Comparison of ENCODE assay signal across 8 cellular contexts in genomic region chr7:55280031-55280454, GRCh38.
A peak's percentile ranks its signal among the peaks of the same experiment; 100 is the strongest.
DNase-seq lines count a peak whose midpoint lies in the region; ATAC-seq, FAIRE-seq and TF ChIP-seq lines count a peak whose summit lies in the region.

No MANE protein-coding gene starts in this region.

- H3K79me1 ChIP-seq in H1 (ENCODE audit: low read depth, low read length): no peaks in the 10 kb centered on the region

- H2BK15ac ChIP-seq in H1 (ENCODE audit: low read length): no peak overlapping the region

- no peaks in the 10 kb centered on the region for H3K4me1 ChIP-seq in H1 (replicated peaks in 1 of 4; ENCODE audit: control insufficient read depth in 3 of 4, insufficient read depth in 4 of 4, low read length in 3 of 4)

- H3K9ac ChIP-seq in H1 (replicated peaks in 1 of 4; ENCODE audit: extremely low read depth in 1 of 4, low read depth in 3 of 4, low read length in 3 of 4): no peak overlapping the region

- no peak overlapping the region for H2BK120ac ChIP-seq in H1 (replicated peaks; ENCODE audit: low read depth, low read length)

- H4K20me1 ChIP-seq in H1 (replicated peaks in 1 of 2; ENCODE audit: control insufficient read depth in 1 of 2, insufficient read depth in 2 of 2, low read length in 2 of 2): no peaks in the 10 kb centered on the region

- H3K9me3 Mint-ChIP-seq in activated CD8-positive, alpha-beta T cell treated with anti-CD3 and anti-CD28 coated beads for 36 hours: no peaks in the 10 kb centered on the region
- H3K9me3 Mint-ChIP-seq in mesothelial cell of epicardium: no peaks in the 10 kb centered on the region
- no peaks in the 10 kb centered on the region for H3K9me3 Mint-ChIP-seq in stimulated activated naive B cell treated with anti-CD40 and anti-IgM and Interleukin-4, amounts not matched to agents 10 μg/mL and 1 μg/mL and 100 μg/mL, for 72 hours

- no peak overlapping the region for H2AFZ ChIP-seq in H1 (ENCODE audit: low read length)

- H3K79me2 ChIP-seq in H1 (ENCODE audit: control insufficient read depth in 1 of 2, insufficient read depth in 2 of 2, low read length in 2 of 2): no peaks in the 10 kb centered on the region

- no peak for TF ChIP-seq EP300 in H1 (IDR thresholded peaks at IDR 0.05; ENCODE audit: borderline replicate concordance in 1 of 2, low read depth in 2 of 2, low read length in 2 of 2)

- no peak overlapping the region for H3K56ac ChIP-seq in H1 (replicated peaks; ENCODE audit: insufficient read length, low read depth, low read length)

- no peaks in the 10 kb centered on the region for H3K27me3 ChIP-seq in H1 (replicated peaks in 1 of 4; ENCODE audit: control insufficient read depth in 3 of 4, extremely low read depth in 1 of 4, insufficient read depth in 3 of 4, low read length in 3 of 4)

- 32% methylated on average over 3 of the region's 3 CpGs; no CpG with 5 or more reads in 1 of the 2 experiments for WGBS in H1 (ENCODE audit: extremely low coverage in 1 of 2, insufficient coverage in 1 of 2, insufficient read length in 1 of 2, insufficient replicate concordance in 2 of 2, low coverage in 1 of 2, low lambda C conversion rate in 2 of 2, missing lambda C conversion rate in 1 of 2), 2 experiments

- in situ Hi-C loops in Caki2 (cut with HindIII; ENCODE audit: low pct_unique_long_range_greater_than_20kb, low sequenced_read_pairs): no loop called here

- H3K9me3 ChIP-seq in H1 (ENCODE audit: insufficient read depth in 2 of 2, low read depth in 1 of 2, low read length in 1 of 2): no peaks in the 10 kb centered on the region

- H3K4ac ChIP-seq in H1 (replicated peaks; ENCODE audit: insufficient read length, low read depth, low read length): no peak overlapping the region

- no peak overlapping the region for H4K5ac ChIP-seq in H1 (ENCODE audit: insufficient read length, low read depth, low read length)

- H3K27ac Mint-ChIP-seq in activated CD8-positive, alpha-beta T cell treated with anti-CD3 and anti-CD28 coated beads for 36 hours: no peak overlapping the region
- H3K27ac Mint-ChIP-seq in mesothelial cell of epicardium: no peak overlapping the region
- no peak overlapping the region for H3K27ac Mint-ChIP-seq in stimulated activated naive B cell treated with anti-CD40 and anti-IgM and Interleukin-4, amounts not matched to agents 10 μg/mL and 1 μg/mL and 100 μg/mL, for 72 hours

- no peak overlapping the region for H3K4me3 ChIP-seq in H1 (ENCODE audit: extremely low read depth in 1 of 4, insufficient read depth in 2 of 4, low read depth in 3 of 4, low read length in 4 of 4)

- H3K14ac ChIP-seq in H1 (ENCODE audit: insufficient read length): no peak overlapping the region

- no peaks in the 10 kb centered on the region for H3K36me3 ChIP-seq in H1 (ENCODE audit: control insufficient read depth in 2 of 4, insufficient read depth in 4 of 4, low read length in 3 of 4)

- no peak overlapping the region for H3K27ac ChIP-seq in H1 (ENCODE audit: low read depth, low read length)

- no peak overlapping the region for H2BK12ac ChIP-seq in H1 (ENCODE audit: low read depth, low read length)

- no peak for TF ChIP-seq POLR2A in H1 (IDR thresholded peaks at IDR 0.05; ENCODE audit: control extremely low read depth in 1 of 2, low read depth in 2 of 2, low read length in 2 of 2)

- DNase-seq in Caki2 (ENCODE audit: low read depth): peak; percentile 54
- DNase-seq in NCI-H748 treated with DMSO at 0.1 percent for 48 hours (lab: John Stamatoyannopoulos, UW): peak; percentile 38
- DNase-seq in activated CD8-positive, alpha-beta T cell treated with anti-CD3 and anti-CD28 coated beads for 36 hours: peak; percentile 71
- peak; percentile 31 to 81 for DNase-seq in H1 (ENCODE audit: low read depth in 1 of 2, low spot score in 2 of 2)
- peak in 1 of 2 experiments; percentile 67 for DNase-seq in mesothelial cell of epicardium (ENCODE audit: low spot score in 2 of 2, unreplicated experiment in 2 of 2)
- peak; percentile 21 for DNase-seq in stimulated activated naive B cell treated with anti-CD40 and anti-IgM and Interleukin-4, amounts not matched to agents 10 μg/mL and 1 μg/mL and 100 μg/mL, for 72 hours

- H2BK20ac ChIP-seq in H1 (ENCODE audit: low read length): no peak overlapping the region

- TF ChIP-seq RAD21 in H1 (IDR thresholded peaks at IDR 0.05 in 1 of 2, conservative IDR thresholded peaks at IDR 0.05 in 1 of 2; ENCODE audit: low read depth in 2 of 2, low read length in 2 of 2): peak; percentile 95

- FAIRE-seq in H1 (lab: Jason Lieb, UNC): peak; percentile 63

- H3K4me1 Mint-ChIP-seq in activated CD8-positive, alpha-beta T cell treated with anti-CD3 and anti-CD28 coated beads for 36 hours (ENCODE audit: low read depth): no peaks in the 10 kb centered on the region
- peaks cover 2% of the 10 kb centered on the region for H3K4me1 Mint-ChIP-seq in mesothelial cell of epicardium
- H3K4me1 Mint-ChIP-seq in stimulated activated naive B cell treated with anti-CD40 and anti-IgM and Interleukin-4, amounts not matched to agents 10 μg/mL and 1 μg/mL and 100 μg/mL, for 72 hours: no peaks in the 10 kb centered on the region

- H3K23me2 ChIP-seq in H1 (ENCODE audit: low read depth, low read length): no peaks in the 10 kb centered on the region

- no peak overlapping the region for H4K91ac ChIP-seq in H1 (replicated peaks; ENCODE audit: insufficient read length, low read length)

- no peak overlapping the region for H2AK5ac ChIP-seq in H1 (ENCODE audit: low read depth, low read length)

- no peak overlapping the region for H4K8ac ChIP-seq in H1 (ENCODE audit: extremely low read depth, insufficient read depth, low read length)

- H3K27me3 Mint-ChIP-seq in activated CD8-positive, alpha-beta T cell treated with anti-CD3 and anti-CD28 coated beads for 36 hours: no peaks in the 10 kb centered on the region
- peaks cover 10% of the 10 kb centered on the region for H3K27me3 Mint-ChIP-seq in mesothelial cell of epicardium (ENCODE audit: low read depth)
- peaks cover 0 to 13% of the 10 kb centered on the region in 2 donors for H3K27me3 Mint-ChIP-seq in stimulated activated naive B cell treated with anti-CD40 and anti-IgM and Interleukin-4, amounts not matched to agents 10 μg/mL and 1 μg/mL and 100 μg/mL, for 72 hours

- CTCF ChIA-PET in activated CD8-positive, alpha-beta T cell treated with anti-CD3 and anti-CD28 coated beads for 36 hours (lab: Charles Lee): interaction anchor here (0.5 to 8.2 kb wide), 8 partner anchors 15 to 135 kb away, joined by 3 to 113 read pairs (median 6); no protein-coding TSS in a partner anchor
- CTCF ChIA-PET in H1 (lab: Charles Lee; ENCODE audit: partially characterized antibody): interaction anchor here (0.7 to 5.5 kb wide), 26 partner anchors 9 to 795 kb away, joined by 3 to 20 read pairs (median 4); no protein-coding TSS in a partner anchor

- no peaks in the 10 kb centered on the region for H3K36me3 Mint-ChIP-seq in activated CD8-positive, alpha-beta T cell treated with anti-CD3 and anti-CD28 coated beads for 36 hours (ENCODE audit: low read depth)
- no peaks in the 10 kb centered on the region for H3K36me3 Mint-ChIP-seq in mesothelial cell of epicardium
- no peaks in the 10 kb centered on the region for H3K36me3 Mint-ChIP-seq in stimulated activated naive B cell treated with anti-CD40 and anti-IgM and Interleukin-4, amounts not matched to agents 10 μg/mL and 1 μg/mL and 100 μg/mL, for 72 hours

- POLR2A ChIA-PET in activated CD8-positive, alpha-beta T cell treated with anti-CD3 and anti-CD28 coated beads for 36 hours (lab: Charles Lee): no interaction called here
- POLR2A ChIA-PET in H1 (lab: Charles Lee; ENCODE audit: partially characterized antibody): interaction anchor here (1.1 to 1.2 kb wide), 3 partner anchors 18 to 98 kb away, joined by 3 to 4 read pairs (median 3); no protein-coding TSS in a partner anchor

- no peak overlapping the region for H3K4me3 Mint-ChIP-seq in activated CD8-positive, alpha-beta T cell treated with anti-CD3 and anti-CD28 coated beads for 36 hours
- H3K4me3 Mint-ChIP-seq in mesothelial cell of epicardium: no peak overlapping the region
- no peak overlapping the region for H3K4me3 Mint-ChIP-seq in stimulated activated naive B cell treated with anti-CD40 and anti-IgM and Interleukin-4, amounts not matched to agents 10 μg/mL and 1 μg/mL and 100 μg/mL, for 72 hours

- ATAC-seq in GM19395 (IDR thresholded peaks at IDR 0.05; ENCODE audit: unreplicated experiment) (peak; percentile 94), HG03457 (IDR thresholded peaks at IDR 0.05; ENCODE audit: unreplicated experiment) (peak; percentile 93)
- ATAC-seq in activated CD8-positive, alpha-beta T cell treated with anti-CD3 and anti-CD28 coated beads for 36 hours: peak; percentile 93
- peak; percentile 83 to 86 for ATAC-seq in stimulated activated naive B cell treated with anti-CD40 and anti-IgM and Interleukin-4, amounts not matched to agents 10 μg/mL and 1 μg/mL and 100 μg/mL, for 72 hours (replicated peaks)

- intact Hi-C loops in activated CD8-positive, alpha-beta T cell treated with anti-CD3 and anti-CD28 coated beads for 36 hours (cut with micrococcal nuclease): loop anchor here (2.0 kb wide), 1 partner anchor 137 kb away; no protein-coding TSS in a partner anchor

- no peak overlapping the region for H3K4me2 ChIP-seq in H1 (ENCODE audit: insufficient read depth in 1 of 2, low read depth in 2 of 2, low read length in 2 of 2)

- no peak overlapping the region for H3K23ac ChIP-seq in H1 (ENCODE audit: insufficient read length)

- H3K18ac ChIP-seq in H1 (ENCODE audit: extremely low read depth, low read length): no peak overlapping the region

- no peak overlapping the region for H2BK5ac ChIP-seq in H1 (ENCODE audit: low read depth, low read length)

- peak; percentile 73 for TF ChIP-seq CTCF in activated CD8-positive, alpha-beta T cell treated with anti-CD3 and anti-CD28 coated beads for 36 hours (IDR thresholded peaks at IDR 0.05)
- TF ChIP-seq CTCF in H1 (IDR thresholded peaks at IDR 0.05; ENCODE audit: control extremely low read depth in 1 of 3, insufficient read depth in 1 of 3, low read depth in 1 of 3, low read length in 3 of 3): peak; percentile 30 to 85 (median 67)
- peak; percentile 57 for TF ChIP-seq CTCF in mesothelial cell of epicardium (IDR thresholded peaks at IDR 0.05; ENCODE audit: unreplicated experiment)

TF ChIP-seq in H1, 55 proteins besides CTCF, POLR2A, EP300 and RAD21 (continues in another document):
- TF ChIP-seq E2F6 (IDR thresholded peaks at IDR 0.05): no peak
- TF ChIP-seq POU5F1 (IDR thresholded peaks at IDR 0.05; ENCODE audit: low read depth, low read length): no peak
- no peak for TF ChIP-seq JUND (IDR thresholded peaks at IDR 0.05; ENCODE audit: low read length)
- no peak for TF ChIP-seq TAF7 (optimal IDR thresholded peaks at IDR 0.05; ENCODE audit: borderline replicate concordance, low read depth, low read length)
- no peak for TF ChIP-seq ASH2L (IDR thresholded peaks at IDR 0.05; ENCODE audit: low read length)
- no peak for TF ChIP-seq GTF2F1 (IDR thresholded peaks at IDR 0.05; ENCODE audit: borderline replicate concordance, low read depth, low read length)
